Comparison of ENCODE assay signal across 23 cellular contexts in the genomic region with DNA sequence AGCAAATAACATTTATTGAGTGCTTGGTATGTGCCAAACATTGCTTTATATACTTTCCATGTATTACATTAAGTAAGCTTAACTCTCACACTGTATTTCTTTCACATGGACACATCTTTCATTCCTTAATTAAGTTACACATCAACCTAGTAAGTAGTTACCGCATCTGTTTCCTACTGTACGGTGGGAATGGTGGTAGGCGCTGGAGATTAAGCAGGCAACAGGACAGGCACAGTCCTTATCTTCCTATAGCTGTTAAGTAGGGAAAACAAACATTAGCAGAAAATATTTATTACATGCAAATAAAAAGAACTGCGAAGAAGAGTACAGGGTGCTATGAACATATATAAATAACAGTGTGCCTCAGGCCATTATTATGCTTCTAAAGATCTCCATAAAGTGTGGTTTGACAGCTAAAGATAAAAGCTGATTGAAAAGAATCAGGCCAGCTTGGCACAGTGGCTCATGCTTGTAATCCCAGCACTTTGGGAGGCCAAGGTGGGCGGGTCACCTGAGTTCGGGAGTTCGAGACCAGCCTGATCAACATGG.
"Had no signal": no experiment of that assay in that cellular context is flagged by ENCODE, and none has a peak within 500 bp of the region (broad histone marks: within the 10 kb centered on the region; RNA-seq: fewer than 3 reads in every experiment).

No MANE protein-coding gene starts in this region.

- H3K36me3 Mint-ChIP-seq: activated naive CD8-positive, alpha-beta T cell treated with anti-CD3 and anti-CD28 coated beads, Interleukin-2, amount 10 ng/mL, durations not matched to agents 7 days and 5 days had no signal

- H3K4me1 Mint-ChIP-seq: activated CD4-positive, alpha-beta T cell treated with anti-CD3 and anti-CD28 coated beads for 36 hours had no signal

- H3K36me3 ChIP-seq: adrenal gland, Peyer's patch, SJCRH30, WERI-Rb-1 had no signal

- H3K27ac ChIP-seq: adrenal gland, Peyer's patch, RWPE1, SJCRH30, WERI-Rb-1 had no signal

- DNase-seq: activated CD4-positive, alpha-beta T cell treated with anti-CD3 and anti-CD28 coated beads for 36 hours; activated CD8-positive, alpha-beta memory T cell treated with anti-CD3 and anti-CD28 coated beads, Interleukin-2, amount 50 U/mL, for 48 hours; activated CD8-positive, alpha-beta T cell treated with anti-CD3 and anti-CD28 coated beads, Interleukin-2, amount 10 ng/mL, durations not matched to agents 7 days and 5 days; activated naive CD4-positive, alpha-beta T cell treated with anti-CD3 and anti-CD28 coated beads, Interleukin-2, amount 50 U/mL, for 16 hours; activated naive CD8-positive, alpha-beta T cell treated with anti-CD3 and anti-CD28 coated beads, Interleukin-2, amount 10 ng/mL, durations not matched to agents 7 days and 5 days; activated T-cell treated with anti-CD3 and anti-CD28 coated beads, Interleukin-2, amount 50 U/mL, for 1 hour; adrenal gland; anterior cingulate cortex; caudate nucleus; Karpas-422; NCI-H146; NCI-H187 treated with DMSO at 0.1 percent for 48 hours; NCI-H2081 treated with DMSO at 0.1 percent for 48 hours; NCI-H446 treated with DMSO at 0.1 percent for 48 hours; NCI-H524 treated with DMSO at 0.1 percent for 48 hours; Peyer's patch; Right ventricle myocardium superior; SJCRH30; T-helper 2 cell; T1000; WERI-Rb-1 had no signal

- H3K9me3 Mint-ChIP-seq: activated naive CD8-positive, alpha-beta T cell treated with anti-CD3 and anti-CD28 coated beads, Interleukin-2, amount 10 ng/mL, durations not matched to agents 7 days and 5 days had no signal

- H3K27ac Mint-ChIP-seq: activated CD4-positive, alpha-beta T cell treated with anti-CD3 and anti-CD28 coated beads for 36 hours; activated CD8-positive, alpha-beta T cell treated with anti-CD3 and anti-CD28 coated beads, Interleukin-2, amount 10 ng/mL, durations not matched to agents 7 days and 5 days; activated naive CD8-positive, alpha-beta T cell treated with anti-CD3 and anti-CD28 coated beads, Interleukin-2, amount 10 ng/mL, durations not matched to agents 7 days and 5 days had no signal

- H3K4me3 Mint-ChIP-seq: activated CD4-positive, alpha-beta T cell treated with anti-CD3 and anti-CD28 coated beads for 36 hours; activated CD8-positive, alpha-beta T cell treated with anti-CD3 and anti-CD28 coated beads, Interleukin-2, amount 10 ng/mL, durations not matched to agents 7 days and 5 days; activated naive CD8-positive, alpha-beta T cell treated with anti-CD3 and anti-CD28 coated beads, Interleukin-2, amount 10 ng/mL, durations not matched to agents 7 days and 5 days had no signal

- ATAC-seq: activated CD4-positive, alpha-beta T cell treated with anti-CD3 and anti-CD28 coated beads for 36 hours; activated CD8-positive, alpha-beta T cell treated with anti-CD3 and anti-CD28 coated beads, Interleukin-2, amount 10 ng/mL, durations not matched to agents 7 days and 5 days had no signal

- H3K9me3 ChIP-seq: adrenal gland, Peyer's patch, SJCRH30 had no signal

- H3K4me1 ChIP-seq: adrenal gland, Peyer's patch, SJCRH30 had no signal

- H3K4me3 ChIP-seq: adrenal gland, Peyer's patch, SJCRH30 had no signal

- H3K27me3 Mint-ChIP-seq: activated CD4-positive, alpha-beta T cell treated with anti-CD3 and anti-CD28 coated beads for 36 hours; activated naive CD8-positive, alpha-beta T cell treated with anti-CD3 and anti-CD28 coated beads, Interleukin-2, amount 10 ng/mL, durations not matched to agents 7 days and 5 days had no signal

- H3K27me3 ChIP-seq: adrenal gland, Peyer's patch, SJCRH30 had no signal

- FAIRE-seq: TTC549 had no signal
